1 cellular context compared by ENCODE assay signal in the genomic region with DNA sequence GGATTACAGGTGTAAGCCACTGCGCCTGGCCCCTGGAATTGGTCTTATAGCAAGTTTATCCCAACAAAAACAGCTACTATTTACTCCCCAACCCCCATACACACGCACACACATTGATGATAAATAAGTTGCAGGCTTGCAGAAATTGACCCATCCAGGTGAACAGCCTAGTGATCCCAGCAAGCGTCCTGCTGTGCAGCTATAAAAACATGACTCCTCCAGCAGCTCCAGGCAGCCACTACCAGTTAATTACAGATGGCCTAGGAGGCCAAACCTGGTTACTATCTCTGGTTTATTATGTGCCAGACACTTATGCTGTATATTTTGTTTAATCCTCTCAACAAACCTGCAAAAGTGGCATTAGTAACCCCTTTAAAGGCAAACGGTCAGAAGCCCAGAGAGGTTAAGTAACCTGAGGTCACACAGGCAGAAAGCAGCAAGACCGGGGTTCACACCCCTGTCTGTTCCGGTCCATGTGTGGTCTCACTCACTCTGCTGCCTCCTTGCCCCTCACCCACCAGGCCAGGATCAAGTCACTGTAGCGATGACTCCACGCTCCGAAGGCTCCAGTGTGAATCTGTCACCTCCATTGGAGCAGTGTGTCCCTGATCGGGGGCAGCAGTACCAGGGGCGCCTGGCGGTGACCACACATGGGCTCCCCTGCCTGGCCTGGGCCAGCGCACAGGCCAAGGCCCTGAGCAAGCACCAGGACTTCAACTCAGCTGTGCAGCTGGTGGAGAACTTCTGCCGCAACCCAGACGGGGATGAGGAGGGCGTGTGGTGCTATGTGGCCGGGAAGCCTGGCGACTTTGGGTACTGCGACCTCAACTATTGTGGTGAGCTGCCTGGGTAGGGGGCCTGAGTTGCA.
A peak's percentile ranks its signal among the peaks of the same experiment; 100 is the strongest.
TF ChIP-seq lines count a peak whose summit lies in the region.

No MANE protein-coding gene starts in this region.

TF ChIP-seq in HepG2, 621 proteins besides CTCF, POLR2A, EP300 and RAD21 (continued from another document):
- TF ChIP-seq, protein P1, sequence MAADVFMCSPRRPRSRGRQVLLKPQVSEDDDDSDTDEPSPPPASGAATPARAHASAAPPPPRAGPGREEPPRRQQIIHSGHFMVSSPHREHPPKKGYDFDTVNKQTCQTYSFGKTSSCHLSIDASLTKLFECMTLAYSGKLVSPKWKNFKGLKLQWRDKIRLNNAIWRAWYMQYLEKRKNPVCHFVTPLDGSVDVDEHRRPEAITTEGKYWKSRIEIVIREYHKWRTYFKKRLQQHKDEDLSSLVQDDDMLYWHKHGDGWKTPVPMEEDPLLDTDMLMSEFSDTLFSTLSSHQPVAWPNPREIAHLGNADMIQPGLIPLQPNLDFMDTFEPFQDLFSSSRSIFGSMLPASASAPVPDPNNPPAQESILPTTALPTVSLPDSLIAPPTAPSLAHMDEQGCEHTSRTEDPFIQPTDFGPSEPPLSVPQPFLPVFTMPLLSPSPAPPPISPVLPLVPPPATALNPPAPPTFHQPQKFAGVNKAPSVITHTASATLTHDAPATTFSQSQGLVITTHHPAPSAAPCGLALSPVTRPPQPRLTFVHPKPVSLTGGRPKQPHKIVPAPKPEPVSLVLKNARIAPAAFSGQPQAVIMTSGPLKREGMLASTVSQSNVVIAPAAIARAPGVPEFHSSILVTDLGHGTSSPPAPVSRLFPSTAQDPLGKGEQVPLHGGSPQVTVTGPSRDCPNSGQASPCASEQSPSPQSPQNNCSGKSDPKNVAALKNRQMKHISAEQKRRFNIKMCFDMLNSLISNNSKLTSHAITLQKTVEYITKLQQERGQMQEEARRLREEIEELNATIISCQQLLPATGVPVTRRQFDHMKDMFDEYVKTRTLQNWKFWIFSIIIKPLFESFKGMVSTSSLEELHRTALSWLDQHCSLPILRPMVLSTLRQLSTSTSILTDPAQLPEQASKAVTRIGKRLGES (CRISPR knock-in tag; IDR thresholded peaks at IDR 0.05; ENCODE audit: borderline replicate concordance): no peak
- TF ChIP-seq NFIC (IDR thresholded peaks at IDR 0.05; ENCODE audit: low read length) (no peak), ZFP1 (CRISPR knock-in tag; IDR thresholded peaks at IDR 0.05) (no peak), ZSCAN9 (CRISPR knock-in tag; IDR thresholded peaks at IDR 0.05; ENCODE audit: borderline replicate concordance) (no peak), RFX5 (IDR thresholded peaks at IDR 0.05; ENCODE audit: low read depth, low read length) (no peak), ISL2 (CRISPR knock-in tag; IDR thresholded peaks at IDR 0.05) (no peak), STAG1 (CRISPR knock-in tag; IDR thresholded peaks at IDR 0.05) (no peak), ZNF331 (CRISPR knock-in tag; IDR thresholded peaks at IDR 0.05) (no peak), FOXJ3 (CRISPR knock-in tag; IDR thresholded peaks at IDR 0.05; ENCODE audit: borderline replicate concordance) (no peak), IKZF4 (CRISPR knock-in tag; IDR thresholded peaks at IDR 0.05; ENCODE audit: borderline replicate concordance, low read depth, not compliant biosample characterization) (no peak), RCOR2 (CRISPR knock-in tag; IDR thresholded peaks at IDR 0.05) (no peak), ZNF724P (CRISPR knock-in tag; IDR thresholded peaks at IDR 0.05; ENCODE audit: borderline replicate concordance) (no peak), ZFP90 (CRISPR knock-in tag; IDR thresholded peaks at IDR 0.05; ENCODE audit: borderline replicate concordance) (no peak), ZNF251 (CRISPR knock-in tag; IDR thresholded peaks at IDR 0.05) (no peak), DPF2 (CRISPR knock-in tag; IDR thresholded peaks at IDR 0.05; ENCODE audit: borderline replicate concordance, low read depth) (no peak), ARNTL (CRISPR knock-in tag; IDR thresholded peaks at IDR 0.05) (no peak), ZNF768 (CRISPR knock-in tag; IDR thresholded peaks at IDR 0.05) (peak; percentile 59; the same call in 1 of the 2 replicates), ZNF670 (CRISPR knock-in tag; IDR thresholded peaks at IDR 0.05; ENCODE audit: borderline replicate concordance) (no peak), POLR2G (IDR thresholded peaks at IDR 0.05; ENCODE audit: low read depth, low read length) (peak; percentile 68), ARNT2 (CRISPR knock-in tag; IDR thresholded peaks at IDR 0.05; ENCODE audit: low read depth) (0 out of 2 replicates have a peak, but pooled peaks have one; percentile 52), ZNF232 (CRISPR knock-in tag; IDR thresholded peaks at IDR 0.05; ENCODE audit: borderline replicate concordance) (no peak), POLR2AphosphoS5 (IDR thresholded peaks at IDR 0.05; ENCODE audit: low read depth, low read length) (0 out of 2 replicates have a peak, but pooled peaks have one; percentile 39), ZNF619 (CRISPR knock-in tag; IDR thresholded peaks at IDR 0.05) (no peak)
- TF ChIP-seq, protein P2, sequence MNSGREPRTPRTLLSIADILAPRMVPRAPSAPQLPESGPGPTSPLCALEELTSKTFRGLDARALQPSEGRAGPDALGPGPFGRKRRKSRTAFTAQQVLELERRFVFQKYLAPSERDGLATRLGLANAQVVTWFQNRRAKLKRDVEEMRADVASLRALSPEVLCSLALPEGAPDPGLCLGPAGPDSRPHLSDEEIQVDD (CRISPR knock-in tag; IDR thresholded peaks at IDR 0.05; ENCODE audit: borderline replicate concordance): no peak
- TF ChIP-seq, protein P3, sequence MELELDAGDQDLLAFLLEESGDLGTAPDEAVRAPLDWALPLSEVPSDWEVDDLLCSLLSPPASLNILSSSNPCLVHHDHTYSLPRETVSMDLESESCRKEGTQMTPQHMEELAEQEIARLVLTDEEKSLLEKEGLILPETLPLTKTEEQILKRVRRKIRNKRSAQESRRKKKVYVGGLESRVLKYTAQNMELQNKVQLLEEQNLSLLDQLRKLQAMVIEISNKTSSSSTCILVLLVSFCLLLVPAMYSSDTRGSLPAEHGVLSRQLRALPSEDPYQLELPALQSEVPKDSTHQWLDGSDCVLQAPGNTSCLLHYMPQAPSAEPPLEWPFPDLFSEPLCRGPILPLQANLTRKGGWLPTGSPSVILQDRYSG (CRISPR knock-in tag; IDR thresholded peaks at IDR 0.05): no peak
- TF ChIP-seq, protein P4, sequence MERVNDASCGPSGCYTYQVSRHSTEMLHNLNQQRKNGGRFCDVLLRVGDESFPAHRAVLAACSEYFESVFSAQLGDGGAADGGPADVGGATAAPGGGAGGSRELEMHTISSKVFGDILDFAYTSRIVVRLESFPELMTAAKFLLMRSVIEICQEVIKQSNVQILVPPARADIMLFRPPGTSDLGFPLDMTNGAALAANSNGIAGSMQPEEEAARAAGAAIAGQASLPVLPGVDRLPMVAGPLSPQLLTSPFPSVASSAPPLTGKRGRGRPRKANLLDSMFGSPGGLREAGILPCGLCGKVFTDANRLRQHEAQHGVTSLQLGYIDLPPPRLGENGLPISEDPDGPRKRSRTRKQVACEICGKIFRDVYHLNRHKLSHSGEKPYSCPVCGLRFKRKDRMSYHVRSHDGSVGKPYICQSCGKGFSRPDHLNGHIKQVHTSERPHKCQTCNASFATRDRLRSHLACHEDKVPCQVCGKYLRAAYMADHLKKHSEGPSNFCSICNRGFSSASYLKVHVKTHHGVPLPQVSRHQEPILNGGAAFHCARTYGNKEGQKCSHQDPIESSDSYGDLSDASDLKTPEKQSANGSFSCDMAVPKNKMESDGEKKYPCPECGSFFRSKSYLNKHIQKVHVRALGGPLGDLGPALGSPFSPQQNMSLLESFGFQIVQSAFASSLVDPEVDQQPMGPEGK (CRISPR knock-in tag; IDR thresholded peaks at IDR 0.05): no peak
- TF ChIP-seq, protein P5, sequence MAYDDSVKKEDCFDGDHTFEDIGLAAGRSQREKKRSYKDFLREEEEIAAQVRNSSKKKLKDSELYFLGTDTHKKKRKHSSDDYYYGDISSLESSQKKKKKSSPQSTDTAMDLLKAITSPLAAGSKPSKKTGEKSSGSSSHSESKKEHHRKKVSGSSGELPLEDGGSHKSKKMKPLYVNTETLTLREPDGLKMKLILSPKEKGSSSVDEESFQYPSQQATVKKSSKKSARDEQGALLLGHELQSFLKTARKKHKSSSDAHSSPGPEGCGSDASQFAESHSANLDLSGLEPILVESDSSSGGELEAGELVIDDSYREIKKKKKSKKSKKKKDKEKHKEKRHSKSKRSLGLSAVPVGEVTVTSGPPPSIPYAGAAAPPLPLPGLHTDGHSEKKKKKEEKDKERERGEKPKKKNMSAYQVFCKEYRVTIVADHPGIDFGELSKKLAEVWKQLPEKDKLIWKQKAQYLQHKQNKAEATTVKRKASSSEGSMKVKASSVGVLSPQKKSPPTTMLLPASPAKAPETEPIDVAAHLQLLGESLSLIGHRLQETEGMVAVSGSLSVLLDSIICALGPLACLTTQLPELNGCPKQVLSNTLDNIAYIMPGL (CRISPR knock-in tag; IDR thresholded peaks at IDR 0.05; ENCODE audit: borderline replicate concordance in 1 of 2, low read depth in 1 of 2): no peak
- TF ChIP-seq, protein P6, sequence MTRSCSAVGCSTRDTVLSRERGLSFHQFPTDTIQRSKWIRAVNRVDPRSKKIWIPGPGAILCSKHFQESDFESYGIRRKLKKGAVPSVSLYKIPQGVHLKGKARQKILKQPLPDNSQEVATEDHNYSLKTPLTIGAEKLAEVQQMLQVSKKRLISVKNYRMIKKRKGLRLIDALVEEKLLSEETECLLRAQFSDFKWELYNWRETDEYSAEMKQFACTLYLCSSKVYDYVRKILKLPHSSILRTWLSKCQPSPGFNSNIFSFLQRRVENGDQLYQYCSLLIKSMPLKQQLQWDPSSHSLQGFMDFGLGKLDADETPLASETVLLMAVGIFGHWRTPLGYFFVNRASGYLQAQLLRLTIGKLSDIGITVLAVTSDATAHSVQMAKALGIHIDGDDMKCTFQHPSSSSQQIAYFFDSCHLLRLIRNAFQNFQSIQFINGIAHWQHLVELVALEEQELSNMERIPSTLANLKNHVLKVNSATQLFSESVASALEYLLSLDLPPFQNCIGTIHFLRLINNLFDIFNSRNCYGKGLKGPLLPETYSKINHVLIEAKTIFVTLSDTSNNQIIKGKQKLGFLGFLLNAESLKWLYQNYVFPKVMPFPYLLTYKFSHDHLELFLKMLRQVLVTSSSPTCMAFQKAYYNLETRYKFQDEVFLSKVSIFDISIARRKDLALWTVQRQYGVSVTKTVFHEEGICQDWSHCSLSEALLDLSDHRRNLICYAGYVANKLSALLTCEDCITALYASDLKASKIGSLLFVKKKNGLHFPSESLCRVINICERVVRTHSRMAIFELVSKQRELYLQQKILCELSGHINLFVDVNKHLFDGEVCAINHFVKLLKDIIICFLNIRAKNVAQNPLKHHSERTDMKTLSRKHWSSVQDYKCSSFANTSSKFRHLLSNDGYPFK (CRISPR knock-in tag; IDR thresholded peaks at IDR 0.05; ENCODE audit: borderline replicate concordance): no peak
- TF ChIP-seq, protein P7, sequence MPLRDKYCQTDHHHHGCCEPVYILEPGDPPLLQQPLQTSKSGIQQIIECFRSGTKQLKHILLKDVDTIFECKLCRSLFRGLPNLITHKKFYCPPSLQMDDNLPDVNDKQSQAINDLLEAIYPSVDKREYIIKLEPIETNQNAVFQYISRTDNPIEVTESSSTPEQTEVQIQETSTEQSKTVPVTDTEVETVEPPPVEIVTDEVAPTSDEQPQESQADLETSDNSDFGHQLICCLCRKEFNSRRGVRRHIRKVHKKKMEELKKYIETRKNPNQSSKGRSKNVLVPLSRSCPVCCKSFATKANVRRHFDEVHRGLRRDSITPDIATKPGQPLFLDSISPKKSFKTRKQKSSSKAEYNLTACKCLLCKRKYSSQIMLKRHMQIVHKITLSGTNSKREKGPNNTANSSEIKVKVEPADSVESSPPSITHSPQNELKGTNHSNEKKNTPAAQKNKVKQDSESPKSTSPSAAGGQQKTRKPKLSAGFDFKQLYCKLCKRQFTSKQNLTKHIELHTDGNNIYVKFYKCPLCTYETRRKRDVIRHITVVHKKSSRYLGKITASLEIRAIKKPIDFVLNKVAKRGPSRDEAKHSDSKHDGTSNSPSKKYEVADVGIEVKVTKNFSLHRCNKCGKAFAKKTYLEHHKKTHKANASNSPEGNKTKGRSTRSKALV (CRISPR knock-in tag; IDR thresholded peaks at IDR 0.05): no peak
- TF ChIP-seq, protein P8, sequence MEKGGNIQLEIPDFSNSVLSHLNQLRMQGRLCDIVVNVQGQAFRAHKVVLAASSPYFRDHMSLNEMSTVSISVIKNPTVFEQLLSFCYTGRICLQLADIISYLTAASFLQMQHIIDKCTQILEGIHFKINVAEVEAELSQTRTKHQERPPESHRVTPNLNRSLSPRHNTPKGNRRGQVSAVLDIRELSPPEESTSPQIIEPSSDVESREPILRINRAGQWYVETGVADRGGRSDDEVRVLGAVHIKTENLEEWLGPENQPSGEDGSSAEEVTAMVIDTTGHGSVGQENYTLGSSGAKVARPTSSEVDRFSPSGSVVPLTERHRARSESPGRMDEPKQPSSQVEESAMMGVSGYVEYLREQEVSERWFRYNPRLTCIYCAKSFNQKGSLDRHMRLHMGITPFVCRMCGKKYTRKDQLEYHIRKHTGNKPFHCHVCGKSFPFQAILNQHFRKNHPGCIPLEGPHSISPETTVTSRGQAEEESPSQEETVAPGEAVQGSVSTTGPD (CRISPR knock-in tag; IDR thresholded peaks at IDR 0.05): no peak
